In the genomic region with DNA sequence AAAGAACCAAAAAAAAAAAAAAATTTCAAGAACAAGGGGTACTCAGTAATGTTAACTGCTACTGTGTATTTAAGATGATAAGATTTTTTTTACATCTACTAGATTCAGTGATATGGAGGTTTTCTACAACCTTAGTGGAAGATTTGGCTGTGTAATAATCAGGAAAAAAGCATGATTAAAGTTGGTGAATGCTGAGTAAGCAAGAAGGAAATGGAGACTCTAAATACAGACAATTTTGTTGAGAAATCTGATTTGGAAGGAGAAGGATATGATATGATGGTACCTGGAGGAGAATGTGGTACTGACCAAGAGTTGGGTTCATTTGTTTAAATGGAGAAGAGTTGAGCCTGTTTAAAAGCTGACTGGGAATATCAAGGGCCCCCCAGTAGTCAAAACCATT, we compare ENCODE assay signal across 24 cellular contexts.
DNase-seq lines count a peak whose midpoint lies in the region; ATAC-seq, FAIRE-seq and TF ChIP-seq lines count a peak whose summit lies in the region.
"Had no signal": no experiment of that assay in that cellular context is flagged by ENCODE, and none has a peak within 500 bp of the region (broad histone marks: within the 10 kb centered on the region; RNA-seq: fewer than 3 reads in every experiment).

No MANE protein-coding gene starts in this region.

- ATAC-seq in HepG2 = no peak
- ATAC-seq in right lobe of liver = no peak
- no peak for ATAC-seq in WTC11
- no peak for ATAC-seq in HG02588 (IDR thresholded peaks at IDR 0.05; ENCODE audit: unreplicated experiment)
- ATAC-seq: GM12878 had no signal

- H3K27ac ChIP-seq in HepG2 (ENCODE audit: extremely low read length, insufficient read depth, low read length) = no peak overlapping the region
- H3K27ac ChIP-seq in right lobe of liver = no peak overlapping the region
- H3K27ac ChIP-seq: 22Rv1, BLaER1 had no signal

- DNase-seq in HepG2 (ENCODE audit: low spot score) (no peak), right lobe of liver (no peak), WTC11 (ENCODE audit: low spot score) (no peak), NOMO-1 treated with dmso at 0.1 percent for 144 hours (lab: John Stamatoyannopoulos, UW; ENCODE audit: unreplicated experiment) (no peak)
- DNase-seq: ACHN; BE2C; C1 segment of cervical spinal cord; CD4-positive, alpha-beta memory T cell; CD4-positive, CD25-positive, alpha-beta regulatory T cell; CD8-positive, alpha-beta memory T cell; COR-L47; DMS 273 treated with DMSO at 0.1 percent for 48 hours; DMS153; DMS53; DMS79; DND-41; EL; GDM1 had no signal

- no TSS peak for BruUV-seq in HepG2 (replicated peaks; lab: Mats Ljungman, UMichigan)

- H4K20me1 ChIP-seq in HepG2 (ENCODE audit: insufficient read depth, low read length) = no peaks in the 10 kb centered on the region
- H4K20me1 ChIP-seq: BLaER1 had no signal

- POLR2A ChIA-PET in HepG2 (lab: Yijun Ruan, JAX) (no interaction called here), WTC11 (lab: Charles Lee) (no interaction called here)

- H3K36me3 Mint-ChIP-seq in WTC11 = peaks cover 30% of the 10 kb centered on the region

- H3K27me3 Mint-ChIP-seq in WTC11 (ENCODE audit: low read depth) = no peaks in the 10 kb centered on the region
- H3K27me3 Mint-ChIP-seq: CD4-positive, alpha-beta memory T cell; CD4-positive, CD25-positive, alpha-beta regulatory T cell; CD8-positive, alpha-beta memory T cell had no signal

- TF ChIP-seq EP300 in HepG2 (IDR thresholded peaks at IDR 0.05; ENCODE audit: low read depth in 2 of 2, low read length in 2 of 2) = no peak
- TF ChIP-seq EP300 in HepG2 (CRISPR knock-in tag; IDR thresholded peaks at IDR 0.05; ENCODE audit: borderline replicate concordance) = no peak

- no peak for TF ChIP-seq RAD21 in HepG2 (CRISPR knock-in tag; IDR thresholded peaks at IDR 0.05)

- H3K4me3 Mint-ChIP-seq in WTC11 = no peak overlapping the region
- H3K4me3 Mint-ChIP-seq: CD14-positive monocyte; CD4-positive, alpha-beta memory T cell; CD4-positive, CD25-positive, alpha-beta regulatory T cell; CD8-positive, alpha-beta memory T cell had no signal

- H3K4me1 ChIP-seq in HepG2 (ENCODE audit: insufficient read depth, low read length) (no peaks in the 10 kb centered on the region), right lobe of liver (no peaks in the 10 kb centered on the region)
- H3K4me1 ChIP-seq: BE2C, BLaER1 had no signal

- H3K9me3 ChIP-seq in HepG2 (ENCODE audit: low read length) (no peaks in the 10 kb centered on the region), right lobe of liver (no peaks in the 10 kb centered on the region)
- H3K9me3 ChIP-seq: BE2C had no signal

- TF ChIP-seq POLR2A in HepG2 (IDR thresholded peaks at IDR 0.05; ENCODE audit: insufficient read depth in 1 of 2, low read depth in 2 of 2, low read length in 2 of 2) = no peak
- no peak for TF ChIP-seq POLR2A in right lobe of liver (IDR thresholded peaks at IDR 0.05)

- in situ Hi-C loops in HepG2 (cut with HindIII; ENCODE audit: extremely low pct_ligation_motif_present, low pct_unique_long_range_greater_than_20kb) = no loop called here

- H3K27ac Mint-ChIP-seq in WTC11 = peak overlapping the region; percentile 33
- H3K27ac Mint-ChIP-seq: CD14-positive monocyte had no signal

- no peaks in the 10 kb centered on the region for H3K36me3 ChIP-seq in HepG2 (replicated peaks in 1 of 2; ENCODE audit: control insufficient read depth in 1 of 2, insufficient read depth in 2 of 2, low read length in 2 of 2)
- H3K36me3 ChIP-seq in right lobe of liver = no peaks in the 10 kb centered on the region
- H3K36me3 ChIP-seq: BE2C had no signal

- FAIRE-seq in HepG2 (lab: Jason Lieb, UNC) = no peak
- FAIRE-seq: GM12878, GM12892 had no signal

- no peak overlapping the region for H3K4me3 ChIP-seq in HepG2 (replicated peaks in 1 of 3; ENCODE audit: insufficient read depth in 1 of 3, low read depth in 2 of 3, low read length in 3 of 3)
- no peak overlapping the region for H3K4me3 ChIP-seq in right lobe of liver
- H3K4me3 ChIP-seq: BLaER1, GM12878 had no signal

- intact Hi-C loops in HepG2 (cut with micrococcal nuclease; ENCODE audit: unreplicated experiment) (no loop called here), right lobe of liver (cut with DNase I) (no loop called here)

- no peak overlapping the region for H2AFZ ChIP-seq in HepG2 (ENCODE audit: low read length)

- H3K4me1 Mint-ChIP-seq in WTC11 = no peaks in the 10 kb centered on the region
- H3K4me1 Mint-ChIP-seq: CD4-positive, alpha-beta memory T cell; CD4-positive, CD25-positive, alpha-beta regulatory T cell; CD8-positive, alpha-beta memory T cell had no signal

- no peaks in the 10 kb centered on the region for H3K27me3 ChIP-seq in HepG2 (ENCODE audit: control insufficient read depth in 1 of 2, insufficient read depth in 2 of 2, low read length in 2 of 2)
- H3K27me3 ChIP-seq in right lobe of liver = no peaks in the 10 kb centered on the region
- H3K27me3 ChIP-seq: BE2C, BLaER1 had no signal

- peaks cover 27% of the 10 kb centered on the region for H3K9me3 Mint-ChIP-seq in WTC11

- no peak overlapping the region for H3K9ac ChIP-seq in HepG2 (ENCODE audit: insufficient read depth, low read depth, low read length)
- H3K9ac ChIP-seq: BLaER1 had no signal

- CTCF ChIA-PET in HepG2 (lab: Yijun Ruan, JAX; ENCODE audit: low intra/inter-chr PET ratio, low total read pairs) = no interaction called here
- CTCF ChIA-PET in WTC11 (lab: Charles Lee) = no interaction called here

- H3K4me2 ChIP-seq in HepG2 (ENCODE audit: low read depth, low read length) = no peak overlapping the region
- H3K4me2 ChIP-seq: BLaER1 had no signal

- TF ChIP-seq CTCF in HepG2 (CRISPR knock-in tag; IDR thresholded peaks at IDR 0.05) (no peak), right lobe of liver (IDR thresholded peaks at IDR 0.05) (no peak), WTC11 (IDR thresholded peaks at IDR 0.05) (no peak)

- no peaks in the 10 kb centered on the region for H3K79me2 ChIP-seq in HepG2 (ENCODE audit: insufficient read depth, low read length)

TF ChIP-seq in HepG2, 621 proteins besides CTCF, POLR2A, EP300 and RAD21:
- TF ChIP-seq MED8 (CRISPR knock-in tag; IDR thresholded peaks at IDR 0.05; ENCODE audit: insufficient replicate concordance) (no peak), ZFX (CRISPR knock-in tag; IDR thresholded peaks at IDR 0.05; ENCODE audit: low read depth) (no peak), MAFF (IDR thresholded peaks at IDR 0.05; ENCODE audit: low read depth, low read length) (peak; percentile 84), MAFK (conservative IDR thresholded peaks at IDR 0.05 in 1 of 2, IDR thresholded peaks at IDR 0.05 in 1 of 2; ENCODE audit: low read length in 2 of 2) (peak; percentile 82 to 91)

TF ChIP-seq in WTC11, 78 proteins besides CTCF, POLR2A, EP300 and RAD21 (continues in another document):
- TF ChIP-seq, protein P1, sequence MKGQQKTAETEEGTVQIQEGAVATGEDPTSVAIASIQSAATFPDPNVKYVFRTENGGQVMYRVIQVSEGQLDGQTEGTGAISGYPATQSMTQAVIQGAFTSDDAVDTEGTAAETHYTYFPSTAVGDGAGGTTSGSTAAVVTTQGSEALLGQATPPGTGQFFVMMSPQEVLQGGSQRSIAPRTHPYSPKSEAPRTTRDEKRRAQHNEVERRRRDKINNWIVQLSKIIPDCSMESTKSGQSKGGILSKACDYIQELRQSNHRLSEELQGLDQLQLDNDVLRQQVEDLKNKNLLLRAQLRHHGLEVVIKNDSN (CRISPR knock-in tag; IDR thresholded peaks at IDR 0.05) = no peak
- TF ChIP-seq, protein P2, sequence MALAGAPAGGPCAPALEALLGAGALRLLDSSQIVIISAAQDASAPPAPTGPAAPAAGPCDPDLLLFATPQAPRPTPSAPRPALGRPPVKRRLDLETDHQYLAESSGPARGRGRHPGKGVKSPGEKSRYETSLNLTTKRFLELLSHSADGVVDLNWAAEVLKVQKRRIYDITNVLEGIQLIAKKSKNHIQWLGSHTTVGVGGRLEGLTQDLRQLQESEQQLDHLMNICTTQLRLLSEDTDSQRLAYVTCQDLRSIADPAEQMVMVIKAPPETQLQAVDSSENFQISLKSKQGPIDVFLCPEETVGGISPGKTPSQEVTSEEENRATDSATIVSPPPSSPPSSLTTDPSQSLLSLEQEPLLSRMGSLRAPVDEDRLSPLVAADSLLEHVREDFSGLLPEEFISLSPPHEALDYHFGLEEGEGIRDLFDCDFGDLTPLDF (CRISPR knock-in tag; IDR thresholded peaks at IDR 0.05) = no peak
- TF ChIP-seq, protein P3, sequence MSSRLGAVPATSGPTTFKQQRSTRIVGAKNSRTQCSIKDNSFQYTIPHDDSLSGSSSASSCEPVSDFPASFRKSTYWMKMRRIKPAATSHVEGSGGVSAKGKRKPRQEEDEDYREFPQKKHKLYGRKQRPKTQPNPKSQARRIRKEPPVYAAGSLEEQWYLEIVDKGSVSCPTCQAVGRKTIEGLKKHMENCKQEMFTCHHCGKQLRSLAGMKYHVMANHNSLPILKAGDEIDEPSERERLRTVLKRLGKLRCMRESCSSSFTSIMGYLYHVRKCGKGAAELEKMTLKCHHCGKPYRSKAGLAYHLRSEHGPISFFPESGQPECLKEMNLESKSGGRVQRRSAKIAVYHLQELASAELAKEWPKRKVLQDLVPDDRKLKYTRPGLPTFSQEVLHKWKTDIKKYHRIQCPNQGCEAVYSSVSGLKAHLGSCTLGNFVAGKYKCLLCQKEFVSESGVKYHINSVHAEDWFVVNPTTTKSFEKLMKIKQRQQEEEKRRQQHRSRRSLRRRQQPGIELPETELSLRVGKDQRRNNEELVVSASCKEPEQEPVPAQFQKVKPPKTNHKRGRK (CRISPR knock-in tag; IDR thresholded peaks at IDR 0.05; ENCODE audit: borderline replicate concordance) = no peak
